In the genomic region with DNA sequence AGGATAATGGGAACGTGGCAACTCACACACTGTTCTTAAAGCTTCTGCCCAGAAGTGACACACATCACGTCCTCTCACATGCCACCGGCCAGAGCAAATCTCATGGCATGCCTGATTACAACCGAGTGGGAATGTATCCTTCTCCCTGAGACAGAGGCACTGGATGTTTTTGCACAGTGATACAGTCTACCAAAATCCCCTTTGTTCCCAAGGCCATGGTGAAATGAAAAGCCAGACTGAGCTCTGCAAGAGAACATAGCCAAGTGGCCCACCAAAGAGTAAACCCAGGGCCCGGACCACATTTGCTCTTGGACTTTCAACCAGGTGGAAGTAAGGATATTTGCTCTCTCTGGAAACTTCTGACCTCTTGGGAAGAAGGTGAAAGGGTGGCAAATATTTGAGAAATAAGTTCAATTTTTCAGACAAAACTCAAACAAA, we compare ENCODE assay signal across 28 cellular contexts.
"Had no signal": no experiment of that assay in that cellular context is flagged by ENCODE, and none has a peak within 500 bp of the region (broad histone marks: within the 10 kb centered on the region; RNA-seq: fewer than 3 reads in every experiment).

No MANE protein-coding gene starts in this region.

- H3K36me3 ChIP-seq: colonic mucosa, esophagus muscularis mucosa, esophagus squamous epithelium, gastrocnemius medialis, gastroesophageal sphincter, heart left ventricle, heart right ventricle had no signal

- H3K4me3 ChIP-seq: colonic mucosa, coronary artery, dorsolateral prefrontal cortex, esophagus muscularis mucosa, esophagus squamous epithelium, gastrocnemius medialis, gastroesophageal sphincter, heart left ventricle, heart right ventricle had no signal

- H3K27me3 ChIP-seq: colonic mucosa, dorsolateral prefrontal cortex, esophagus muscularis mucosa, esophagus squamous epithelium, foreskin keratinocyte, gastrocnemius medialis, gastroesophageal sphincter, heart left ventricle, heart right ventricle had no signal

- H3K4me1 ChIP-seq: colonic mucosa, esophagus muscularis mucosa, esophagus squamous epithelium, foreskin keratinocyte, gastrocnemius medialis, gastroesophageal sphincter, heart left ventricle, heart right ventricle had no signal

- FAIRE-seq: colon, endometrium, endothelial cell of umbilical vein, frontal cortex had no signal

- DNase-seq: colonic mucosa; cortex of kidney; dermis blood vessel endothelial cell; dorsolateral prefrontal cortex; effector CD4-positive, alpha-beta T cell; effector CD8-positive, alpha-beta T cell; effector memory CD4-positive, alpha-beta T cell; effector memory CD8-positive, alpha-beta T cell; endodermal cell; erythroblast; esophagus squamous epithelium; foreskin fibroblast; foreskin keratinocyte; foreskin melanocyte; gastrocnemius medialis; glutamatergic neuron; head of caudate nucleus; heart left ventricle; heart right ventricle had no signal

- H3K27ac ChIP-seq: colonic mucosa, coronary artery, dorsolateral prefrontal cortex, epithelial cell of prostate, esophagus muscularis mucosa, esophagus squamous epithelium, foreskin keratinocyte, gastrocnemius medialis, gastroesophageal sphincter, heart left ventricle, heart right ventricle had no signal

- ATAC-seq: effector memory CD8-positive, alpha-beta T cell; esophagus mucosa; foreskin keratinocyte; gastrocnemius medialis; gastroesophageal sphincter; heart left ventricle; heart right ventricle had no signal

- H3K9me3 ChIP-seq: colonic mucosa, esophagus muscularis mucosa, esophagus squamous epithelium, gastrocnemius medialis had no signal
